Comparison of ENCODE assay signal across 8 cellular contexts in genomic region chr7:151626422-151627115, GRCh38.
A peak's percentile ranks its signal among the peaks of the same experiment; 100 is the strongest.
DNase-seq lines count a peak whose midpoint lies in the region; ATAC-seq, FAIRE-seq and TF ChIP-seq lines count a peak whose summit lies in the region.

No MANE protein-coding gene starts in this region.

- H2AFZ ChIP-seq in HCT116 (ENCODE audit: low read depth, low read length, poor library complexity, severe bottlenecking) = no peak overlapping the region
- no peak overlapping the region for H2AFZ ChIP-seq in SU-DHL-6 (ENCODE audit: low read depth, low read length, severe bottlenecking)

- H3K27me3 ChIP-seq in BJ (ENCODE audit: control insufficient read depth, insufficient read depth, low read length) (no peaks in the 10 kb centered on the region), HCT116 (ENCODE audit: insufficient read depth, low read length) (no peaks in the 10 kb centered on the region), SU-DHL-6 (ENCODE audit: low read length) (no peaks in the 10 kb centered on the region), esophagus muscularis mucosa (no peaks in the 10 kb centered on the region), pancreas (no peaks in the 10 kb centered on the region)

- no peaks in the 10 kb centered on the region for H3K9me3 ChIP-seq in HCT116 (ENCODE audit: control insufficient read depth in 1 of 2, insufficient read depth in 1 of 2, low read depth in 1 of 2, low read length in 2 of 2)
- H3K9me3 ChIP-seq in SU-DHL-6 (ENCODE audit: insufficient read depth, low read length) = no peaks in the 10 kb centered on the region
- H3K9me3 ChIP-seq in esophagus muscularis mucosa = no peaks in the 10 kb centered on the region
- no peaks in the 10 kb centered on the region for H3K9me3 ChIP-seq in pancreas

- H3K36me3 ChIP-seq in BJ (ENCODE audit: control insufficient read depth, insufficient read depth, low read length) (no peaks in the 10 kb centered on the region), HCT116 (ENCODE audit: control insufficient read depth in 1 of 2, insufficient read depth in 2 of 2, low read length in 2 of 2) (no peaks in the 10 kb centered on the region), SU-DHL-6 (ENCODE audit: low read length) (no peaks in the 10 kb centered on the region), esophagus muscularis mucosa (peaks cover 0 to 16% (median 0%) of the 10 kb centered on the region in 4 donors), pancreas (no peaks in the 10 kb centered on the region)

- RAD21 ChIA-PET in HCT116 (lab: Charles Lee; ENCODE audit: low non-redundant PET in 1 of 2, low total read pairs in 2 of 2, uncharacterized antibody in 2 of 2, unreplicated experiment in 2 of 2) = no interaction called here

- no peak for TF ChIP-seq EP300 in esophagus muscularis mucosa (IDR thresholded peaks at IDR 0.05)

- BruUV-seq in HCT116 (replicated peaks; lab: Mats Ljungman, UMichigan) = no TSS peak

- CTCF ChIA-PET in BJ (lab: Yijun Ruan, JAX) (interaction anchor here (0.7 to 1.8 kb wide), 4 partner anchors 34 to 133 kb away, joined by 3 to 7 read pairs (median 4); no protein-coding TSS in a partner anchor), HCT116 (lab: Charles Lee) (no interaction called here)

- no peak for TF ChIP-seq POLR2A in HCT116 (IDR thresholded peaks at IDR 0.05; ENCODE audit: borderline replicate concordance, extremely low read depth, insufficient read depth, insufficient read length)
- TF ChIP-seq POLR2A in esophagus muscularis mucosa (IDR thresholded peaks at IDR 0.05; ENCODE audit: low read depth) = no peak

- H3K27ac ChIP-seq in HCT116 (ENCODE audit: low read depth, low read length) = no peak overlapping the region
- no peak overlapping the region for H3K27ac ChIP-seq in SU-DHL-6 (ENCODE audit: low read depth, low read length)
- H3K27ac ChIP-seq in esophagus muscularis mucosa (replicated peaks in 1 of 4) = peak overlapping the region in 1 of 4 donors; percentile 93
- no peak overlapping the region for H3K27ac ChIP-seq in pancreas

- peak; percentile 89 for TF ChIP-seq RAD21 in HCT116 (IDR thresholded peaks at IDR 0.05; ENCODE audit: low read depth)

- no peaks in the 10 kb centered on the region; the same call in 1 of the 2 replicates for H3F3A ChIP-seq in SU-DHL-6 (ENCODE audit: insufficient read depth)

- 76% methylated on average over 11 of the region's 11 CpGs for WGBS in esophagus muscularis mucosa
- 33 to 37% methylated on average over 11 of the region's 11 CpGs for WGBS in pancreas, 2 donors

- no peak overlapping the region for H3K4me3 ChIP-seq in BJ (ENCODE audit: low read depth, low read length)
- H3K4me3 ChIP-seq in HCT116 (replicated peaks in 1 of 2; ENCODE audit: low read depth in 1 of 2, low read length in 2 of 2) = no peak overlapping the region
- H3K4me3 ChIP-seq in SU-DHL-6 (ENCODE audit: insufficient read depth, low read length, poor library complexity, severe bottlenecking) = no peak overlapping the region
- no peak overlapping the region for H3K4me3 ChIP-seq in esophagus muscularis mucosa
- no peak overlapping the region for H3K4me3 ChIP-seq in pancreas

- intact Hi-C loops in HCT116 (cut with micrococcal nuclease) (loop anchor here (1.0 kb wide), 2 partner anchors 79 to 133 kb away; no protein-coding TSS in a partner anchor), esophagus muscularis mucosa (cut with DNase I) (loop anchor here (2.0 to 5.0 kb wide), 3 partner anchors 26 to 131 kb away; no protein-coding TSS in a partner anchor), pancreas (cut with DNase I) (loop anchor here in 2 of 3 donors (5.0 to 10.0 kb wide), 2 partner anchors 128 to 131 kb away; no protein-coding TSS in a partner anchor)

- ATAC-seq in HCT116 = peak; percentile 92
- peak; percentile 81 to 96 (median 94) for ATAC-seq in pancreas

- peaks cover 6 to 14% of the 10 kb centered on the region in 2 experiments for H3K4me1 ChIP-seq in HCT116 (ENCODE audit: control insufficient read depth in 1 of 2, insufficient read depth in 2 of 2, low read length in 2 of 2)
- H3K4me1 ChIP-seq in esophagus muscularis mucosa = peaks cover 20 to 81% (median 71%) of the 10 kb centered on the region in 4 donors
- H3K4me1 ChIP-seq in pancreas = peaks cover 0 to 7% (median 3%) of the 10 kb centered on the region in 3 donors

- POLR2A ChIA-PET in BJ (lab: Charles Lee) = no interaction called here
- POLR2A ChIA-PET in HCT116 (lab: Charles Lee) = no interaction called here

- DNase-seq in BJ (ENCODE audit: low read depth) (no peak), HCT116 (ENCODE audit: low read depth, low spot score) (no peak), esophagus muscularis mucosa (ENCODE audit: extremely low spot score) (no peak), pancreas (peak in 4 of 6 donors; percentile 46 to 72 (median 50))
- no peak for DNase-seq in activated CD4-positive, CD25-positive, alpha-beta regulatory T cell treated with anti-CD3 and anti-CD28 coated beads, Interleukin-2, amount 50 U/mL, for 72 hours
- DNase-seq in NK-92 treated with Interleukin-12 subunit alpha and Interleukin-12 subunit beta, amount 100 ng/mL, for 24 hours (lab: John Stamatoyannopoulos, UW) = no peak
- no peak for DNase-seq in central memory CD4-positive, alpha-beta T cell

- no peaks in the 10 kb centered on the region for H3K9me2 ChIP-seq in HCT116 (ENCODE audit: insufficient read depth)
- no peaks in the 10 kb centered on the region for H3K9me2 ChIP-seq in SU-DHL-6 (replicated peaks; ENCODE audit: insufficient read depth, low read length)

- peak; percentile 36; the same call in 1 of the 2 replicates for TF ChIP-seq CTCF in BJ (IDR thresholded peaks at IDR 0.05; ENCODE audit: insufficient read depth, low read depth, low read length)
- peak; percentile 72 to 89 (median 78) for TF ChIP-seq CTCF in HCT116 (IDR thresholded peaks at IDR 0.05 in 2 of 3, conservative IDR thresholded peaks at IDR 0.05 in 1 of 3; ENCODE audit: borderline replicate concordance in 1 of 3, insufficient read depth in 1 of 3, low read depth in 2 of 3, low read length in 2 of 3)
- TF ChIP-seq CTCF in SU-DHL-6 (IDR thresholded peaks at IDR 0.05; ENCODE audit: insufficient read depth, low read length, poor library complexity, severe bottlenecking) = peak; percentile 36
- TF ChIP-seq CTCF in esophagus muscularis mucosa (IDR thresholded peaks at IDR 0.05) = peak; percentile 40 to 59 (median 50)
- peak in 3 of 4 donors; percentile 32 to 51 (median 46) for TF ChIP-seq CTCF in pancreas (IDR thresholded peaks at IDR 0.05)

- H3K79me2 ChIP-seq in HCT116 (ENCODE audit: insufficient read depth, low read length) (peaks cover 74% of the 10 kb centered on the region), SU-DHL-6 (ENCODE audit: insufficient read depth, low read length) (no peaks in the 10 kb centered on the region)

- FAIRE-seq in pancreas (lab: Jason Lieb, UNC) = no peak

- H4K20me1 ChIP-seq in HCT116 (ENCODE audit: insufficient read depth) (no peaks in the 10 kb centered on the region), SU-DHL-6 (ENCODE audit: low read depth, low read length) (no peaks in the 10 kb centered on the region)

- H3K9ac ChIP-seq in HCT116 (ENCODE audit: low read length) (no peak overlapping the region), SU-DHL-6 (ENCODE audit: low read length) (no peak overlapping the region)

- H3K4me2 ChIP-seq in HCT116 (ENCODE audit: low read length) (no peak overlapping the region), SU-DHL-6 (ENCODE audit: low read depth, low read length, poor library complexity, severe bottlenecking) (no peak overlapping the region)

TF ChIP-seq in HCT116, 20 proteins besides CTCF, POLR2A, EP300 and RAD21:
- no peak for TF ChIP-seq ELF1 (IDR thresholded peaks at IDR 0.05; ENCODE audit: borderline replicate concordance, low read depth)
- TF ChIP-seq EGR1 (IDR thresholded peaks at IDR 0.05; ENCODE audit: low read depth) = no peak
- TF ChIP-seq CBX3 (IDR thresholded peaks at IDR 0.05; ENCODE audit: low read depth) = peak; percentile 18; the same call in 1 of the 2 replicates
- no peak for TF ChIP-seq SP1 (IDR thresholded peaks at IDR 0.05; ENCODE audit: low read depth)
- no peak for TF ChIP-seq TCF7L2 (IDR thresholded peaks at IDR 0.05; ENCODE audit: borderline replicate concordance, extremely low read depth, insufficient read depth, insufficient read length)
- no peak for TF ChIP-seq FOSL1 (IDR thresholded peaks at IDR 0.05; ENCODE audit: low read depth)
- TF ChIP-seq SIN3A (IDR thresholded peaks at IDR 0.05; ENCODE audit: low read depth) = no peak
- peak; percentile 41 for TF ChIP-seq YY1 (IDR thresholded peaks at IDR 0.05; ENCODE audit: extremely low read depth, insufficient replicate concordance, low read depth, low read length)
- TF ChIP-seq, protein P1, sequence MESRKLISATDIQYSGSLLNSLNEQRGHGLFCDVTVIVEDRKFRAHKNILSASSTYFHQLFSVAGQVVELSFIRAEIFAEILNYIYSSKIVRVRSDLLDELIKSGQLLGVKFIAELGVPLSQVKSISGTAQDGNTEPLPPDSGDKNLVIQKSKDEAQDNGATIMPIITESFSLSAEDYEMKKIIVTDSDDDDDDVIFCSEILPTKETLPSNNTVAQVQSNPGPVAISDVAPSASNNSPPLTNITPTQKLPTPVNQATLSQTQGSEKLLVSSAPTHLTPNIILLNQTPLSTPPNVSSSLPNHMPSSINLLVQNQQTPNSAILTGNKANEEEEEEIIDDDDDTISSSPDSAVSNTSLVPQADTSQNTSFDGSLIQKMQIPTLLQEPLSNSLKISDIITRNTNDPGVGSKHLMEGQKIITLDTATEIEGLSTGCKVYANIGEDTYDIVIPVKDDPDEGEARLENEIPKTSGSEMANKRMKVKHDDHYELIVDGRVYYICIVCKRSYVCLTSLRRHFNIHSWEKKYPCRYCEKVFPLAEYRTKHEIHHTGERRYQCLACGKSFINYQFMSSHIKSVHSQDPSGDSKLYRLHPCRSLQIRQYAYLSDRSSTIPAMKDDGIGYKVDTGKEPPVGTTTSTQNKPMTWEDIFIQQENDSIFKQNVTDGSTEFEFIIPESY (IDR thresholded peaks at IDR 0.05; ENCODE audit: extremely low read depth, insufficient replicate concordance, low read length) = no peak
- TF ChIP-seq ZNF274 (IDR thresholded peaks at IDR 0.05; ENCODE audit: low read depth, low read length) = no peak
- no peak for TF ChIP-seq CEBPB (IDR thresholded peaks at IDR 0.05; ENCODE audit: low read depth)
- TF ChIP-seq, protein P2, sequence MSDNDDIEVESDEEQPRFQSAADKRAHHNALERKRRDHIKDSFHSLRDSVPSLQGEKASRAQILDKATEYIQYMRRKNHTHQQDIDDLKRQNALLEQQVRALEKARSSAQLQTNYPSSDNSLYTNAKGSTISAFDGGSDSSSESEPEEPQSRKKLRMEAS (IDR thresholded peaks at IDR 0.05) = no peak

Comparison
In these comparisons a context has a peak if more than half of its experiments do, and no peak if none do; other contexts are left out.
1. DNase-seq: peak in pancreas (4 of 6); none in BJ (single experiment), HCT116 (single experiment), esophagus muscularis mucosa (single experiment), activated CD4-positive, CD25-positive, alpha-beta regulatory T cell treated with anti-CD3 and anti-CD28 coated beads, Interleukin-2, amount 50 U/mL, for 72 hours (single experiment), NK-92 treated with Interleukin-12 subunit alpha and Interleukin-12 subunit beta, amount 100 ng/mL, for 24 hours (single experiment) and central memory CD4-positive, alpha-beta T cell (single experiment).
2. Peak in every context shown above with its lines, with median percentiles within 50 percentile points of each other: CTCF ChIP-seq.